In the genomic region with DNA sequence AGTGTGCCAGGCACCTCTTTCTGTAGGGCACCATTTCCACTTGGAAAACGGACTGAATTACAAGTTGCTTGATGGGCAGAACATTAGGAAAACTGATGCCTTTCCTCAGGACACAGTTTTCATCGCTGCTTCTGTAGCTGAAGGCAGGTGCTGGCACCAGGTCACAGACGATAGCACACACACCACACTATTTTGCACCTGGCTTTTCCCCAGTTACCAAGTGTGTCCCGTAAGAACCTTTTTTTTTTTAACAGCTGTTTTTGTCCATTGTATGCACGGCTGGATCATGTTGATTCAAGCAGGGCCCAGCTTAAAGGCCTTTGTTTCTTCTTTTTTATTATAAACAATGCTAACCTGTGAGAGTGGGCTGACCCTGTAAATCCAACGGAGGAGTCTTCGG, we compare ENCODE assay signal across 9 cellular contexts. TPM values are rescaled to one million over a fixed set of nuclear protein-coding genes. Genes with fewer than 3 reads are reported as not detected.
DNase-seq lines count a peak whose midpoint lies in the region; ATAC-seq and TF ChIP-seq lines count a peak whose summit lies in the region.
"Had no signal": no experiment of that assay in that cellular context is flagged by ENCODE, and none has a peak within 500 bp of the region (broad histone marks: within the 10 kb centered on the region; RNA-seq: fewer than 3 reads in every experiment).

No MANE protein-coding gene starts in this region.

- DNase-seq in DMS153 treated with DMSO at 0.1 percent for 48 hours (lab: John Stamatoyannopoulos, UW; ENCODE audit: unreplicated experiment) (peak; percentile 75), NCI-H2107 (lab: John Stamatoyannopoulos, UW) (peak; percentile 90), dorsolateral prefrontal cortex (no peak), HuH-7.5 (ENCODE audit: low spot score) (no peak), RPMI8226 (no peak)
- DNase-seq in activated naive CD4-positive, alpha-beta T cell treated with anti-CD3 and anti-CD28 coated beads, Interleukin-2, amount 10 ng/mL, durations not matched to agents 7 days and 5 days: no peak

- no peak overlapping the region for H3K27ac Mint-ChIP-seq in activated naive CD4-positive, alpha-beta T cell treated with anti-CD3 and anti-CD28 coated beads, Interleukin-2, amount 10 ng/mL, durations not matched to agents 7 days and 5 days

- no peaks in the 10 kb centered on the region for H3K27me3 ChIP-seq in dorsolateral prefrontal cortex
- no peaks in the 10 kb centered on the region for H3K27me3 ChIP-seq in rectal smooth muscle tissue (ENCODE audit: control insufficient read depth, insufficient read depth, low read length)

- no peak for TF ChIP-seq CTCF in dorsolateral prefrontal cortex (IDR thresholded peaks at IDR 0.05 in 54 of 56, conservative IDR thresholded peaks at IDR 0.05 in 2 of 56; ENCODE audit: low read depth in 1 of 56, partially characterized antibody in 56 of 56)

- intact Hi-C loops in dorsolateral prefrontal cortex (cut with DNase I): loop anchor here in 1 of 2 donors (10.0 kb wide), 1 partner anchor 360 kb away; a partner anchor contains a TSS

- H3K27ac ChIP-seq in dorsolateral prefrontal cortex (peak overlapping the region in 57 of 59 donors; percentile 61 to 97 (median 93)), rectal smooth muscle tissue (ENCODE audit: low read depth, low read length) (peak overlapping the region; percentile 68)

- no peak overlapping the region for H3K9ac ChIP-seq in rectal smooth muscle tissue (ENCODE audit: low read length)

- H3K36me3 Mint-ChIP-seq in activated naive CD4-positive, alpha-beta T cell treated with anti-CD3 and anti-CD28 coated beads, Interleukin-2, amount 10 ng/mL, durations not matched to agents 7 days and 5 days: peaks cover 29% of the 10 kb centered on the region

- H3K27me3 Mint-ChIP-seq in activated naive CD4-positive, alpha-beta T cell treated with anti-CD3 and anti-CD28 coated beads, Interleukin-2, amount 10 ng/mL, durations not matched to agents 7 days and 5 days: no peaks in the 10 kb centered on the region
- H3K27me3 Mint-ChIP-seq: activated CD8-positive, alpha-beta memory T cell treated with anti-CD3 and anti-CD28 coated beads, Interleukin-2, amount 10 ng/mL, durations not matched to agents 7 days and 5 days had no signal

- H3K4me3 Mint-ChIP-seq in activated naive CD4-positive, alpha-beta T cell treated with anti-CD3 and anti-CD28 coated beads, Interleukin-2, amount 10 ng/mL, durations not matched to agents 7 days and 5 days: no peak overlapping the region
- H3K4me3 Mint-ChIP-seq: activated CD8-positive, alpha-beta memory T cell treated with anti-CD3 and anti-CD28 coated beads, Interleukin-2, amount 10 ng/mL, durations not matched to agents 7 days and 5 days had no signal

- H3K36me3 ChIP-seq in rectal smooth muscle tissue (ENCODE audit: control insufficient read depth, insufficient read depth, low read length): peaks cover 10% of the 10 kb centered on the region

- ATAC-seq in GM21423 (IDR thresholded peaks at IDR 0.05; ENCODE audit: unreplicated experiment): no peak
- ATAC-seq: activated CD8-positive, alpha-beta memory T cell treated with anti-CD3 and anti-CD28 coated beads, Interleukin-2, amount 10 ng/mL, durations not matched to agents 7 days and 5 days had no signal

- peaks cover 32% of the 10 kb centered on the region for H3K4me1 Mint-ChIP-seq in activated naive CD4-positive, alpha-beta T cell treated with anti-CD3 and anti-CD28 coated beads, Interleukin-2, amount 10 ng/mL, durations not matched to agents 7 days and 5 days

- CTCF ChIA-PET in activated naive CD4-positive, alpha-beta T cell treated with anti-CD3 and anti-CD28 coated beads, Interleukin-2, amount 10 ng/mL, durations not matched to agents 7 days and 5 days (lab: Charles Lee): interaction anchor here (1.2 to 6.4 kb wide), 4 partner anchors 39 to 553 kb away, joined by 3 to 89 read pairs (median 8); no protein-coding TSS in a partner anchor

- peaks cover 25% of the 10 kb centered on the region for H3K4me1 ChIP-seq in rectal smooth muscle tissue (ENCODE audit: control insufficient read depth, insufficient read depth, low read length)

- no peaks in the 10 kb centered on the region for H3K9me3 Mint-ChIP-seq in activated naive CD4-positive, alpha-beta T cell treated with anti-CD3 and anti-CD28 coated beads, Interleukin-2, amount 10 ng/mL, durations not matched to agents 7 days and 5 days

- H3K4me3 ChIP-seq in dorsolateral prefrontal cortex: peak overlapping the region in 1 of 59 donors; percentile 54
- H3K4me3 ChIP-seq in rectal smooth muscle tissue (ENCODE audit: low read length): no peak overlapping the region

RNA-seq across cellular contexts. Expression of a gene that starts 1.3 kb away (rescaled TPM):
- total RNA-seq in dorsolateral prefrontal cortex: 10 to 100 TPM; 25.4 to 54.1 (median 40.7) TPM

RNA-seq across cellular contexts. Expression of a gene that starts 42.8 kb away (rescaled TPM):
- 100 to 1,000 TPM; 114 to 221 (median 159) TPM for total RNA-seq in dorsolateral prefrontal cortex

Comparison
In these comparisons a context has a peak if more than half of its experiments do, and no peak if none do; other contexts are left out.
1. DNase-seq: peak in DMS153 treated with DMSO at 0.1 percent for 48 hours (single experiment) and NCI-H2107 (single experiment); none in dorsolateral prefrontal cortex (0 of 10), HuH-7.5 (single experiment), RPMI8226 (single experiment) and activated naive CD4-positive, alpha-beta T cell treated with anti-CD3 and anti-CD28 coated beads, Interleukin-2, amount 10 ng/mL, durations not matched to agents 7 days and 5 days (single experiment).